12 cellular contexts compared by ENCODE assay signal in the genomic region with DNA sequence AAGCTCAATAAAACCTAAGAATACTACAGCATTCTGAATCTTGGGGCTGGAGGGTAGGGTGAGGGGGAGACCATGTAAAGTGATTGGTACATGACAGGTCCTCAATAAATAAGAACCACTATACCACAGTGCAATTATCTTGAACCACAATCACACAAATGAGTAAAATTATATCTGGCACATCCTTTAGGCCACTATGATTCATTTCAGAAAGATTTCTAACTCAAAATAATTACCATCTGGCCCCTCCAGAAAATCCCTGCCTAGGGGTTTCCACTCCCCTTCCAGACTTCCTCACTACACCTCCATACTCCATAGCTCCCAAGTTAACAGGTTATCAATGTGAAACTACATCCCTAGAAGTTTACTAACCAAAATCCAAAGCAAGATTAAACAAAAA. TPM values are rescaled to one million over a fixed set of nuclear protein-coding genes. Genes with fewer than 3 reads are reported as not detected.
DNase-seq lines count a peak whose midpoint lies in the region; ATAC-seq, FAIRE-seq and TF ChIP-seq lines count a peak whose summit lies in the region.
"Had no signal": no experiment of that assay in that cellular context is flagged by ENCODE, and none has a peak within 500 bp of the region (broad histone marks: within the 10 kb centered on the region; RNA-seq: fewer than 3 reads in every experiment).

No MANE protein-coding gene starts in this region.

- H3K27ac Mint-ChIP-seq in activated T-cell treated with anti-CD3 and anti-CD28 coated beads, Interleukin-2, amount 50 U/mL, for 72 hours: peak overlapping the region; percentile 48
- peak overlapping the region; percentile 75 for H3K27ac Mint-ChIP-seq in central memory CD8-positive, alpha-beta T cell (ENCODE audit: low read depth)
- peak overlapping the region; percentile 13 to 20 for H3K27ac Mint-ChIP-seq in stimulated activated naive CD8-positive, alpha-beta T cell treated with anti-CD3 and anti-CD28 coated beads, Interleukin-15, amount 100 ng/mL, for 72 hours

- peak overlapping the region; percentile 7 to 22 for H3K4me3 Mint-ChIP-seq in activated T-cell treated with anti-CD3 and anti-CD28 coated beads, Interleukin-2, amount 50 U/mL, for 72 hours
- peak overlapping the region; percentile 24 for H3K4me3 Mint-ChIP-seq in central memory CD8-positive, alpha-beta T cell
- peak overlapping the region in 1 of 2 donors; percentile 16 for H3K4me3 Mint-ChIP-seq in stimulated activated naive CD8-positive, alpha-beta T cell treated with anti-CD3 and anti-CD28 coated beads, Interleukin-15, amount 100 ng/mL, for 72 hours

- TF ChIP-seq CTCF in D721Med (IDR thresholded peaks at IDR 0.05; ENCODE audit: insufficient read depth, missing control alignments): no peak

- no peak for FAIRE-seq in D721Med (lab: Jason Lieb, UNC)

- peaks cover 0 to 2% of the 10 kb centered on the region in 2 donors for H3K9me3 Mint-ChIP-seq in activated T-cell treated with anti-CD3 and anti-CD28 coated beads, Interleukin-2, amount 50 U/mL, for 72 hours
- H3K9me3 Mint-ChIP-seq in central memory CD8-positive, alpha-beta T cell: no peaks in the 10 kb centered on the region
- no peaks in the 10 kb centered on the region for H3K9me3 Mint-ChIP-seq in stimulated activated naive CD8-positive, alpha-beta T cell treated with anti-CD3 and anti-CD28 coated beads, Interleukin-15, amount 100 ng/mL, for 72 hours

- H3K36me3 Mint-ChIP-seq in activated T-cell treated with anti-CD3 and anti-CD28 coated beads, Interleukin-2, amount 50 U/mL, for 72 hours (ENCODE audit: insufficient read depth in 2 of 2): peaks cover 7 to 24% of the 10 kb centered on the region in 2 donors
- peaks cover 36% of the 10 kb centered on the region for H3K36me3 Mint-ChIP-seq in central memory CD8-positive, alpha-beta T cell (ENCODE audit: insufficient read depth)

- no peak for DNase-seq in activated T-cell treated with anti-CD3 and anti-CD28 coated beads, Interleukin-2, amount 50 U/mL, for 72 hours
- DNase-seq in activated T-cell treated with anti-CD3 and anti-CD28 coated beads, Interleukin-2, amount 50 U/mL, for 1 hour: no peak
- no peak for DNase-seq in central memory CD8-positive, alpha-beta T cell (ENCODE audit: low spot score in 2 of 2)
- DNase-seq in stimulated activated naive CD8-positive, alpha-beta T cell treated with anti-CD3 and anti-CD28 coated beads, Interleukin-15, amount 100 ng/mL, for 72 hours: no peak
- DNase-seq in D721Med (ENCODE audit: insufficient read length, low spot score): no peak
- DNase-seq in SIG-M5 (lab: John Stamatoyannopoulos, UW): no peak
- DNase-seq in NCI-H1092 treated with DMSO at 0.1 percent for 48 hours (lab: John Stamatoyannopoulos, UW): no peak
- DNase-seq: anterior cingulate cortex, NCI-H146, ovary had no signal

- no peaks in the 10 kb centered on the region for H3K27me3 Mint-ChIP-seq in activated T-cell treated with anti-CD3 and anti-CD28 coated beads, Interleukin-2, amount 50 U/mL, for 72 hours (ENCODE audit: low read depth)
- H3K27me3 Mint-ChIP-seq in central memory CD8-positive, alpha-beta T cell: no peaks in the 10 kb centered on the region
- H3K27me3 Mint-ChIP-seq in stimulated activated naive CD8-positive, alpha-beta T cell treated with anti-CD3 and anti-CD28 coated beads, Interleukin-15, amount 100 ng/mL, for 72 hours: no peaks in the 10 kb centered on the region

- ATAC-seq in activated T-cell treated with anti-CD3 and anti-CD28 coated beads, Interleukin-2, amount 50 U/mL, for 72 hours (replicated peaks in 1 of 2): peak; percentile 89 to 90
- peak; percentile 58 for ATAC-seq in HG03135 (IDR thresholded peaks at IDR 0.05; ENCODE audit: unreplicated experiment)
- peak; percentile 53 for ATAC-seq in central memory CD8-positive, alpha-beta T cell (replicated peaks; ENCODE audit: extremely low read depth, poor library complexity, severe bottlenecking)
- ATAC-seq in stimulated activated naive CD8-positive, alpha-beta T cell treated with anti-CD3 and anti-CD28 coated beads, Interleukin-15, amount 100 ng/mL, for 72 hours: peak; percentile 99
- ATAC-seq: Panc1 had no signal

- H3K4me1 Mint-ChIP-seq in activated T-cell treated with anti-CD3 and anti-CD28 coated beads, Interleukin-2, amount 50 U/mL, for 72 hours (ENCODE audit: low read depth): peaks cover 51% of the 10 kb centered on the region
- peaks cover 71% of the 10 kb centered on the region for H3K4me1 Mint-ChIP-seq in central memory CD8-positive, alpha-beta T cell
- H3K4me1 Mint-ChIP-seq in stimulated activated naive CD8-positive, alpha-beta T cell treated with anti-CD3 and anti-CD28 coated beads, Interleukin-15, amount 100 ng/mL, for 72 hours: peaks cover 55% of the 10 kb centered on the region

RNA-seq across cellular contexts. Expression of a gene that starts 19.7 kb away (rescaled TPM):
- total RNA-seq in activated T-cell treated with anti-CD3 and anti-CD28 coated beads, Interleukin-2, amount 50 U/mL, for 72 hours: 10 to 100 TPM; 64.5 to 71.0 TPM

Comparison
In these comparisons a context has a peak if more than half of its experiments do, and no peak if none do; other contexts are left out.
1. H3K27ac Mint-ChIP-seq: peak in every context shown above with its lines; median percentile 75 in central memory CD8-positive, alpha-beta T cell; 48 in activated T-cell treated with anti-CD3 and anti-CD28 coated beads, Interleukin-2, amount 50 U/mL, for 72 hours; 16 in stimulated activated naive CD8-positive, alpha-beta T cell treated with anti-CD3 and anti-CD28 coated beads, Interleukin-15, amount 100 ng/mL, for 72 hours.